In genomic region chr10:69215405-69216176, GRCh38 we compare ENCODE assay signal across 8 cellular contexts. TPM values are rescaled to one million over a fixed set of nuclear protein-coding genes. Genes with fewer than 3 reads are reported as not detected.
DNase-seq lines count a peak whose midpoint lies in the region; ATAC-seq and TF ChIP-seq lines count a peak whose summit lies in the region.

No MANE protein-coding gene starts in this region.

- intact Hi-C loops in natural killer cell (cut with micrococcal nuclease), result no loop called here

- no peak for TF ChIP-seq CTCF in natural killer cell (IDR thresholded peaks at IDR 0.05)

- no peaks in the 10 kb centered on the region for H3K36me3 Mint-ChIP-seq in activated T-cell treated with anti-CD3 and anti-CD28 coated beads, Interleukin-2, amount 50 U/mL, for 72 hours (ENCODE audit: insufficient read depth in 2 of 2)
- no peaks in the 10 kb centered on the region for H3K36me3 Mint-ChIP-seq in natural killer cell

- H3K4me3 Mint-ChIP-seq in activated T-cell treated with anti-CD3 and anti-CD28 coated beads, Interleukin-2, amount 50 U/mL, for 72 hours, result peak overlapping the region; percentile 51 to 71
- H3K4me3 Mint-ChIP-seq in natural killer cell, result peak overlapping the region; percentile 35

- peak; percentile 71 to 77 for ATAC-seq in activated T-cell treated with anti-CD3 and anti-CD28 coated beads, Interleukin-2, amount 50 U/mL, for 72 hours (replicated peaks in 1 of 2)
- peak in 2 of 3 donors; percentile 35 to 88 for ATAC-seq in natural killer cell
- ATAC-seq in HG03095 (IDR thresholded peaks at IDR 0.05; ENCODE audit: unreplicated experiment), result no peak
- ATAC-seq in GM19023 (IDR thresholded peaks at IDR 0.05; ENCODE audit: unreplicated experiment), result no peak

- peak overlapping the region; percentile 27 for H3K27ac Mint-ChIP-seq in activated T-cell treated with anti-CD3 and anti-CD28 coated beads, Interleukin-2, amount 50 U/mL, for 72 hours
- peak overlapping the region in 1 of 2 donors; percentile 84 for H3K27ac Mint-ChIP-seq in natural killer cell

- H3K4me3 ChIP-seq in Jurkat, Clone E6-1 (ENCODE audit: low read length), result no peak overlapping the region

- DNase-seq in DMS79 treated with DMSO at 0.1 percent for 48 hours (lab: John Stamatoyannopoulos, UW) (peak; percentile 7), DMS79 (lab: John Stamatoyannopoulos, UW) (no peak), natural killer cell (no peak), GOT3 (lab: John Stamatoyannopoulos, UW) (no peak)
- DNase-seq in Jurkat, Clone E6-1 (ENCODE audit: low read depth, low spot score), result peak; percentile 62
- peak; percentile 31 to 49 for DNase-seq in activated T-cell treated with anti-CD3 and anti-CD28 coated beads, Interleukin-2, amount 50 U/mL, for 72 hours

- peaks cover 4% of the 10 kb centered on the region for H3K27me3 Mint-ChIP-seq in activated T-cell treated with anti-CD3 and anti-CD28 coated beads, Interleukin-2, amount 50 U/mL, for 72 hours (ENCODE audit: low read depth)
- H3K27me3 Mint-ChIP-seq in natural killer cell (ENCODE audit: low read depth in 2 of 2), result no peaks in the 10 kb centered on the region

- H3K9me3 Mint-ChIP-seq in activated T-cell treated with anti-CD3 and anti-CD28 coated beads, Interleukin-2, amount 50 U/mL, for 72 hours, result peaks cover 2 to 3% of the 10 kb centered on the region in 2 donors
- H3K9me3 Mint-ChIP-seq in natural killer cell, result no peaks in the 10 kb centered on the region

- peaks cover 25% of the 10 kb centered on the region for H3K4me1 Mint-ChIP-seq in activated T-cell treated with anti-CD3 and anti-CD28 coated beads, Interleukin-2, amount 50 U/mL, for 72 hours (ENCODE audit: low read depth)
- H3K4me1 Mint-ChIP-seq in natural killer cell, result peaks cover 27 to 42% of the 10 kb centered on the region in 2 donors

RNA-seq across cellular contexts. Expression of gene HKDC1, which starts 4.5 kb away (rescaled TPM):
- polyA plus RNA-seq in Jurkat, Clone E6-1 (2012; ENCODE audit: insufficient read depth, insufficient read length), result 1.2 TPM
- 1 to 10 TPM in 1 of 2 donors, under 1 TPM in 1; 0.62 to 1.6 TPM for total RNA-seq in activated T-cell treated with anti-CD3 and anti-CD28 coated beads, Interleukin-2, amount 50 U/mL, for 72 hours
- total RNA-seq in natural killer cell, result under 1 TPM in 2 of 3 donors, not detected in 1; 0.50 to 0.82 TPM

RNA-seq across cellular contexts. Expression of gene SUPV3L1, which starts 35.6 kb away (rescaled TPM):
- 57.6 TPM for polyA plus RNA-seq in Jurkat, Clone E6-1 (2012; ENCODE audit: insufficient read depth, insufficient read length)
- total RNA-seq in activated T-cell treated with anti-CD3 and anti-CD28 coated beads, Interleukin-2, amount 50 U/mL, for 72 hours, result 10 to 100 TPM; 65.2 to 67.5 TPM
- total RNA-seq in natural killer cell, result 100 to 1,000 TPM in 1 of 3 donors, 10 to 100 TPM in 2; 56.6 to 104 (median 67.1) TPM

Comparison
In these comparisons a context has a peak if more than half of its experiments do, and no peak if none do; other contexts are left out.
1. DNase-seq: peak in DMS79 treated with DMSO at 0.1 percent for 48 hours (single experiment), Jurkat, Clone E6-1 (single experiment) and activated T-cell treated with anti-CD3 and anti-CD28 coated beads, Interleukin-2, amount 50 U/mL, for 72 hours (2 of 2); none in DMS79 (single experiment), natural killer cell (single experiment) and GOT3 (single experiment).
2. ATAC-seq: peak in activated T-cell treated with anti-CD3 and anti-CD28 coated beads, Interleukin-2, amount 50 U/mL, for 72 hours (2 of 2) and natural killer cell (2 of 3); none in HG03095 (single experiment) and GM19023 (single experiment).